ENCODE assay signal across 27 cellular contexts in genomic region chr11:68987211-68987610, GRCh38. TPM values are rescaled to one million over a fixed set of nuclear protein-coding genes. Genes with fewer than 3 reads are reported as not detected.
"Had no signal": no experiment of that assay in that cellular context is flagged by ENCODE, and none has a peak within 500 bp of the region (broad histone marks: within the 10 kb centered on the region; RNA-seq: fewer than 3 reads in every experiment).

No MANE protein-coding gene starts in this region.

- H3K4me1 ChIP-seq: heart left ventricle, right lobe of liver, spleen, stomach, upper lobe of left lung, uterus had no signal

- H3K9me3 ChIP-seq: right lobe of liver, upper lobe of left lung had no signal

- H3K27ac Mint-ChIP-seq: naive thymus-derived CD4-positive, alpha-beta T cell; nephron progenitor cell had no signal

- H3K27ac ChIP-seq: heart left ventricle, right lobe of liver, spleen, stomach, upper lobe of left lung, uterus had no signal

- DNase-seq: effector memory CD4-positive, alpha-beta T cell; heart left ventricle; hippocampal formation; kidney glomerular epithelial cell; naive thymus-derived CD4-positive, alpha-beta T cell; nephron progenitor cell; right lobe of liver; spleen; stimulated activated CD4-positive, alpha-beta T cell treated with anti-CD3 and anti-CD28 coated beads, Interleukin-15, amount 100 ng/mL, for 24 hours; stimulated activated CD4-positive, alpha-beta T cell treated with anti-CD3 and anti-CD28 coated beads, Interleukin-1b, Interleukin-23, amount 100 ng/mL, for 48 hours; stimulated activated CD4-positive, alpha-beta T cell treated with anti-CD3 and anti-CD28 coated beads, Interleukin-4, amount 100 ng/mL, for 4 hours; stimulated activated naive CD4-positive, alpha-beta T cell; stomach; upper lobe of left lung; uterus had no signal

- H3K4me1 Mint-ChIP-seq: central memory CD8-positive, alpha-beta T cell; naive thymus-derived CD4-positive, alpha-beta T cell; nephron progenitor cell had no signal

- H3K27me3 ChIP-seq: right lobe of liver, upper lobe of left lung, uterus had no signal

- H3K4me3 ChIP-seq: heart left ventricle, right lobe of liver, spleen, stomach, upper lobe of left lung, uterus had no signal

- FAIRE-seq: endometrium, frontal cortex had no signal

- ATAC-seq: esophagus mucosa; heart left ventricle; naive thymus-derived CD4-positive, alpha-beta T cell; right lobe of liver had no signal

- H3K36me3 ChIP-seq: heart left ventricle, right lobe of liver, spleen, stomach, upper lobe of left lung, uterus had no signal

- H3K4me3 Mint-ChIP-seq: central memory CD8-positive, alpha-beta T cell; naive thymus-derived CD4-positive, alpha-beta T cell; nephron progenitor cell had no signal

RNA-seq across cellular contexts. Expression of gene MRGPRD, which starts 6.4 kb away (rescaled TPM):
- total RNA-seq: esophagus mucosa; frontal cortex; glomerular endothelial cell; heart left ventricle; liver; lung microvascular endothelial cell; mesenteric fat pad; mononuclear cell; naive thymus-derived CD4-positive, alpha-beta T cell; omental fat pad; posterior vena cava; right lobe of liver; skeletal muscle tissue; spleen; upper lobe of left lung had no signal
- polyA plus RNA-seq: heart left ventricle, liver, spleen, stomach had no signal

RNA-seq across cellular contexts. Expression of gene MRGPRF, which starts 25.8 kb away (rescaled TPM):
- total RNA-seq: glomerular endothelial cell; naive thymus-derived CD4-positive, alpha-beta T cell had no signal
- polyA plus RNA-seq: naive thymus-derived CD4-positive, alpha-beta T cell had no signal
